Comparison of ENCODE assay signal across 8 cellular contexts in genomic region chr3:10189557-10190374, GRCh38. TPM values are rescaled to one million over a fixed set of nuclear protein-coding genes. Genes with fewer than 3 reads are reported as not detected.
A peak's percentile ranks its signal among the peaks of the same experiment; 100 is the strongest.
DNase-seq lines count a peak whose midpoint lies in the region; ATAC-seq, FAIRE-seq and TF ChIP-seq lines count a peak whose summit lies in the region.

No MANE protein-coding gene starts in this region.

- no peak for FAIRE-seq in pancreas (lab: Jason Lieb, UNC)

- H3K9me3 ChIP-seq in A673 (ENCODE audit: low read depth, low read length, poor library complexity, severe bottlenecking) (no peaks in the 10 kb centered on the region), pancreas (no peaks in the 10 kb centered on the region)

- 67 to 73% methylated on average over 8 of the region's 8 CpGs for whole genome bisulfite sequencing in pancreas, 2 donors

- BruUV-seq in A673 (replicated peaks; lab: Mats Ljungman, UMichigan), result no TSS peak

- H3K27ac ChIP-seq in A673 (ENCODE audit: low read depth, low read length, poor library complexity, severe bottlenecking), result no peak overlapping the region
- peak overlapping the region in 3 of 4 donors; percentile 46 to 92 (median 87) for H3K27ac ChIP-seq in pancreas

- no peaks in the 10 kb centered on the region for H3K27me3 ChIP-seq in A673 (replicated peaks; ENCODE audit: insufficient read depth, low read depth, low read length, poor library complexity)
- H3K27me3 ChIP-seq in pancreas, result no peaks in the 10 kb centered on the region

- H3K4me3 ChIP-seq in A673 (ENCODE audit: low read depth, low read length, poor library complexity, severe bottlenecking) (no peak overlapping the region), pancreas (no peak overlapping the region)

- intact Hi-C loops in A673 (cut with micrococcal nuclease; ENCODE audit: unreplicated experiment), result no loop called here
- intact Hi-C loops in pancreas (cut with DNase I), result no loop called here

- ATAC-seq in pancreas (peak in 3 of 4 donors; percentile 35 to 38 (median 37)), HG03571 (IDR thresholded peaks at IDR 0.05; ENCODE audit: unreplicated experiment) (no peak), GM21381 (IDR thresholded peaks at IDR 0.05; ENCODE audit: unreplicated experiment) (no peak)

- H3K36me3 ChIP-seq in A673 (ENCODE audit: insufficient read depth, low read length, poor library complexity, severe bottlenecking) (no peaks in the 10 kb centered on the region), pancreas (no peaks in the 10 kb centered on the region)

- TF ChIP-seq CTCF in A673 (conservative IDR thresholded peaks at IDR 0.05; ENCODE audit: low read depth, low read length) (no peak), pancreas (IDR thresholded peaks at IDR 0.05) (no peak)

- CTCF ChIA-PET in A673 (lab: Charles Lee), result interaction anchor here (0.5 kb wide), 1 partner anchor 73 kb away, joined by 3 read pairs; no protein-coding TSS in a partner anchor

- POLR2A ChIA-PET in A673 (lab: Charles Lee; ENCODE audit: low non-redundant PET), result no interaction called here

- DNase-seq in A673 (ENCODE audit: low spot score) (peak; percentile 74), LHCN-M2 (ENCODE audit: low read depth) (peak; percentile 81), fibroblast of peridontal ligament (ENCODE audit: extremely low read depth) (peak; percentile 64), pancreas (peak in 5 of 6 donors; percentile 55 to 76 (median 68)), NCI-H128 (lab: John Stamatoyannopoulos, UW; ENCODE audit: unreplicated experiment) (no peak)
- DNase-seq in activated CD4-positive, alpha-beta T cell treated with anti-CD3 and anti-CD28 coated beads, Interleukin-2, amount 50 U/mL, for 48 hours, result peak; percentile 56 to 67

- H3K4me1 ChIP-seq in A673 (ENCODE audit: insufficient read depth, low read length, poor library complexity, severe bottlenecking), result peaks cover 11% of the 10 kb centered on the region
- H3K4me1 ChIP-seq in pancreas, result peaks cover 13 to 54% (median 24%) of the 10 kb centered on the region in 3 donors

RNA-seq across cellular contexts. Expression of gene IRAK2, which starts 25.0 kb away (rescaled TPM):
- 0.34 and 0.63 TPM in 2 replicates for total RNA-seq in A673 (2021)
- total RNA-seq in LHCN-M2 (2014; rRNA removed), result 5.9 and 7.6 TPM in 2 replicates
- polyA plus RNA-seq in LHCN-M2 (2012), result 2.0 TPM
- 1 to 10 TPM in 3 of 6 donors, under 1 TPM in 3; 0.74 to 5.4 (median 1.1) TPM for total RNA-seq in pancreas
- 1 to 10 TPM; 1.2 to 1.3 TPM for polyA plus RNA-seq in pancreas

RNA-seq across cellular contexts. Expression of gene VHL, which starts 48.2 kb away (rescaled TPM):
- 46.4 and 57.3 TPM in 2 replicates for total RNA-seq in A673 (2021)
- 26.9 and 28.4 TPM in 2 replicates for total RNA-seq in LHCN-M2 (2014; rRNA removed)
- polyA plus RNA-seq in LHCN-M2 (2012), result 14.6 TPM
- 10 to 100 TPM; 11.7 to 26.1 (median 14.3) TPM for total RNA-seq in pancreas
- polyA plus RNA-seq in pancreas, result 10 to 100 TPM; 21.9 to 22.4 TPM

RNA-seq across cellular contexts. Expression of gene TATDN2, which starts 58.5 kb away (rescaled TPM):
- total RNA-seq in A673 (2021) (37.1 and 42.0 TPM in 2 replicates), LHCN-M2 (2014; rRNA removed) (11.4 and 12.9 TPM in 2 replicates), pancreas (10 to 100 TPM; 12.8 to 23.1 (median 16.0) TPM)
- 21.0 TPM for polyA plus RNA-seq in LHCN-M2 (2012)
- 10 to 100 TPM in 1 of 2 donors, 1 to 10 TPM in 1; 9.2 to 14.9 TPM for polyA plus RNA-seq in pancreas

Comparison
In these comparisons a context has a peak if more than half of its experiments do, and no peak if none do; other contexts are left out.
1. ATAC-seq: peak in pancreas (3 of 4); none in HG03571 (single experiment) and GM21381 (single experiment).